Comparison of ENCODE assay signal across 10 cellular contexts in the genomic region with DNA sequence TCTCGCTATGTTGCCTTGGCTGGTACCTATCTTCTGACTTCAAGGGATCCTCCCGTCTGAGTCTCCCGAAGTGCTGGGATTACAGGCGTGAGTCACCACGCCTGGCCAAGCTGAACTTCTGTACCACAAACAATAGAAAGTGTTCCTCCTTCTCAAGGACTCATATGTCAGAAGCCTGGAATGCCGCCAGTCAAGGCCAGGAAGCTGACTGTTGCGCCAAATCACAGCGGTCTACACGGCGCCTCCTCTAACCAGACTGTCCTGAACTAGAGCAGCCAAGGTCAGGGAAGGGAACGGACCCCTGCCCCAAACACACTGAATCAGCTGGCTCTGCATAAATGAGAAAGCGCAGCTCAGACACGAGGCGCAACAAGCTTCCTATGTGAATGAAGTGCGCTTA. TPM values are rescaled to one million over a fixed set of nuclear protein-coding genes. Genes with fewer than 3 reads are reported as not detected.
DNase-seq lines count a peak whose midpoint lies in the region; ATAC-seq and TF ChIP-seq lines count a peak whose summit lies in the region.
"Had no signal": no experiment of that assay in that cellular context is flagged by ENCODE, and none has a peak within 500 bp of the region (broad histone marks: within the 10 kb centered on the region; RNA-seq: fewer than 3 reads in every experiment).

No MANE protein-coding gene starts in this region.

- H2AFZ ChIP-seq in GM23338 = no peak overlapping the region

- no peak for TF ChIP-seq EP300 in gastroesophageal sphincter (IDR thresholded peaks at IDR 0.05)

- DNase-seq in EL (peak; percentile 82), pulmonary artery endothelial cell (ENCODE audit: low read depth, low spot score) (peak; percentile 90), GM23338 (ENCODE audit: low spot score) (no peak)
- DNase-seq in stimulated activated CD4-positive, alpha-beta T cell treated with anti-CD3 and anti-CD28 coated beads, Interleukin-15, amount 100 ng/mL, for 24 hours = no peak
- DNase-seq: activated B cell treated with CpG ODN at 0.5 μM for 24 hours; effector memory CD8-positive, alpha-beta T cell had no signal

- no peak overlapping the region for H3K4me2 ChIP-seq in GM23338

- H3K36me3 ChIP-seq in gastroesophageal sphincter = no peaks in the 10 kb centered on the region
- 0 out of 2 replicates have a peak, but pooled peaks cover 6% of the 10 kb centered on the region for H3K36me3 ChIP-seq in GM23338 (ENCODE audit: insufficient read depth)

- no peaks in the 10 kb centered on the region for H3K9me3 ChIP-seq in gastroesophageal sphincter

- WGBS in gastroesophageal sphincter (ENCODE audit: low coverage in 1 of 2), 2 donors = 83 to 93% methylated on average over 1 to 3 of the region's 15 CpGs

- H3K27ac ChIP-seq in gastroesophageal sphincter (peak overlapping the region in 3 of 4 donors; percentile 3 to 60 (median 33)), GM23338 (ENCODE audit: low read depth) (no peak overlapping the region)

- peaks cover 67% of the 10 kb centered on the region for H3K79me2 ChIP-seq in GM23338 (replicated peaks; ENCODE audit: insufficient read depth)

- no peak overlapping the region for H3K4me3 Mint-ChIP-seq in GM23338
- H3K4me3 Mint-ChIP-seq: activated B cell treated with CpG ODN at 0.5 μM for 24 hours; effector memory CD8-positive, alpha-beta T cell had no signal

- ATAC-seq in SK-N-SH treated with all-trans-retinoic acid at 6 μM for 48 hours = peak; percentile 96
- ATAC-seq in gastroesophageal sphincter = peak; percentile 84
- no peak for ATAC-seq in GM21381 (IDR thresholded peaks at IDR 0.05; ENCODE audit: unreplicated experiment)
- ATAC-seq in HG03342 (IDR thresholded peaks at IDR 0.05; ENCODE audit: unreplicated experiment) = no peak
- ATAC-seq in GM23338 = no peak
- ATAC-seq: effector memory CD8-positive, alpha-beta T cell had no signal

- peaks cover 0 to 53% (median 0%) of the 10 kb centered on the region in 3 donors for H3K4me1 ChIP-seq in gastroesophageal sphincter
- no peaks in the 10 kb centered on the region for H3K4me1 ChIP-seq in GM23338 (ENCODE audit: insufficient read depth)

- no peaks in the 10 kb centered on the region for H3F3A ChIP-seq in GM23338 (replicated peaks; ENCODE audit: low read depth)

- no peaks in the 10 kb centered on the region for H3K9me2 ChIP-seq in GM23338 (ENCODE audit: insufficient read depth)

- TF ChIP-seq POLR2A in gastroesophageal sphincter (IDR thresholded peaks at IDR 0.05) = no peak

- H3K27me3 Mint-ChIP-seq in GM23338 (ENCODE audit: insufficient read depth, low read depth, poor library complexity) = peaks cover 3% of the 10 kb centered on the region
- H3K27me3 Mint-ChIP-seq: activated B cell treated with CpG ODN at 0.5 μM for 24 hours had no signal

- TF ChIP-seq CTCF in gastroesophageal sphincter (IDR thresholded peaks at IDR 0.05) = no peak
- no peak for TF ChIP-seq CTCF in GM23338 (conservative IDR thresholded peaks at IDR 0.05; ENCODE audit: low read depth in 2 of 2)

- H3K4me3 ChIP-seq in gastroesophageal sphincter = no peak overlapping the region
- H3K4me3 ChIP-seq in GM23338 = no peak overlapping the region

- no peaks in the 10 kb centered on the region for H3K27me3 ChIP-seq in gastroesophageal sphincter
- no peaks in the 10 kb centered on the region for H3K27me3 ChIP-seq in GM23338 (ENCODE audit: insufficient read depth)

- H3K9me3 Mint-ChIP-seq in GM23338 = peaks cover 15% of the 10 kb centered on the region
- H3K9me3 Mint-ChIP-seq: activated B cell treated with CpG ODN at 0.5 μM for 24 hours; effector memory CD8-positive, alpha-beta T cell had no signal

- H4K20me1 ChIP-seq in GM23338 (replicated peaks; ENCODE audit: insufficient read depth) = peaks cover 11% of the 10 kb centered on the region; the same call in 1 of the 2 replicates

- peaks cover 15% of the 10 kb centered on the region for H3K36me3 Mint-ChIP-seq in GM23338 (ENCODE audit: low read depth)

- H3K4me1 Mint-ChIP-seq in GM23338 = no peaks in the 10 kb centered on the region

- no peak overlapping the region for H3K27ac Mint-ChIP-seq in GM23338
- H3K27ac Mint-ChIP-seq: activated B cell treated with CpG ODN at 0.5 μM for 24 hours; effector memory CD8-positive, alpha-beta T cell had no signal

TF ChIP-seq in SK-N-SH treated with all-trans-retinoic acid at 6 μM for 48 hours, 23 proteins besides CTCF, POLR2A, EP300 and RAD21:
- TF ChIP-seq RARB (CRISPR knock-in tag; IDR thresholded peaks at IDR 0.05) = no peak
- TF ChIP-seq ZFP30 (CRISPR knock-in tag; IDR thresholded peaks at IDR 0.05) = no peak
- TF ChIP-seq TOX (CRISPR knock-in tag; IDR thresholded peaks at IDR 0.05; ENCODE audit: borderline replicate concordance) = no peak
TF ChIP-seq in SK-N-SH treated with all-trans-retinoic acid at 6 μM for 48 hours: peak in this region for 0.

TF ChIP-seq in GM23338, 12 proteins besides CTCF, POLR2A, EP300 and RAD21:
- no peak for TF ChIP-seq EZH2 (IDR thresholded peaks at IDR 0.05; ENCODE audit: low read depth, unreplicated experiment)
- TF ChIP-seq, protein P1, sequence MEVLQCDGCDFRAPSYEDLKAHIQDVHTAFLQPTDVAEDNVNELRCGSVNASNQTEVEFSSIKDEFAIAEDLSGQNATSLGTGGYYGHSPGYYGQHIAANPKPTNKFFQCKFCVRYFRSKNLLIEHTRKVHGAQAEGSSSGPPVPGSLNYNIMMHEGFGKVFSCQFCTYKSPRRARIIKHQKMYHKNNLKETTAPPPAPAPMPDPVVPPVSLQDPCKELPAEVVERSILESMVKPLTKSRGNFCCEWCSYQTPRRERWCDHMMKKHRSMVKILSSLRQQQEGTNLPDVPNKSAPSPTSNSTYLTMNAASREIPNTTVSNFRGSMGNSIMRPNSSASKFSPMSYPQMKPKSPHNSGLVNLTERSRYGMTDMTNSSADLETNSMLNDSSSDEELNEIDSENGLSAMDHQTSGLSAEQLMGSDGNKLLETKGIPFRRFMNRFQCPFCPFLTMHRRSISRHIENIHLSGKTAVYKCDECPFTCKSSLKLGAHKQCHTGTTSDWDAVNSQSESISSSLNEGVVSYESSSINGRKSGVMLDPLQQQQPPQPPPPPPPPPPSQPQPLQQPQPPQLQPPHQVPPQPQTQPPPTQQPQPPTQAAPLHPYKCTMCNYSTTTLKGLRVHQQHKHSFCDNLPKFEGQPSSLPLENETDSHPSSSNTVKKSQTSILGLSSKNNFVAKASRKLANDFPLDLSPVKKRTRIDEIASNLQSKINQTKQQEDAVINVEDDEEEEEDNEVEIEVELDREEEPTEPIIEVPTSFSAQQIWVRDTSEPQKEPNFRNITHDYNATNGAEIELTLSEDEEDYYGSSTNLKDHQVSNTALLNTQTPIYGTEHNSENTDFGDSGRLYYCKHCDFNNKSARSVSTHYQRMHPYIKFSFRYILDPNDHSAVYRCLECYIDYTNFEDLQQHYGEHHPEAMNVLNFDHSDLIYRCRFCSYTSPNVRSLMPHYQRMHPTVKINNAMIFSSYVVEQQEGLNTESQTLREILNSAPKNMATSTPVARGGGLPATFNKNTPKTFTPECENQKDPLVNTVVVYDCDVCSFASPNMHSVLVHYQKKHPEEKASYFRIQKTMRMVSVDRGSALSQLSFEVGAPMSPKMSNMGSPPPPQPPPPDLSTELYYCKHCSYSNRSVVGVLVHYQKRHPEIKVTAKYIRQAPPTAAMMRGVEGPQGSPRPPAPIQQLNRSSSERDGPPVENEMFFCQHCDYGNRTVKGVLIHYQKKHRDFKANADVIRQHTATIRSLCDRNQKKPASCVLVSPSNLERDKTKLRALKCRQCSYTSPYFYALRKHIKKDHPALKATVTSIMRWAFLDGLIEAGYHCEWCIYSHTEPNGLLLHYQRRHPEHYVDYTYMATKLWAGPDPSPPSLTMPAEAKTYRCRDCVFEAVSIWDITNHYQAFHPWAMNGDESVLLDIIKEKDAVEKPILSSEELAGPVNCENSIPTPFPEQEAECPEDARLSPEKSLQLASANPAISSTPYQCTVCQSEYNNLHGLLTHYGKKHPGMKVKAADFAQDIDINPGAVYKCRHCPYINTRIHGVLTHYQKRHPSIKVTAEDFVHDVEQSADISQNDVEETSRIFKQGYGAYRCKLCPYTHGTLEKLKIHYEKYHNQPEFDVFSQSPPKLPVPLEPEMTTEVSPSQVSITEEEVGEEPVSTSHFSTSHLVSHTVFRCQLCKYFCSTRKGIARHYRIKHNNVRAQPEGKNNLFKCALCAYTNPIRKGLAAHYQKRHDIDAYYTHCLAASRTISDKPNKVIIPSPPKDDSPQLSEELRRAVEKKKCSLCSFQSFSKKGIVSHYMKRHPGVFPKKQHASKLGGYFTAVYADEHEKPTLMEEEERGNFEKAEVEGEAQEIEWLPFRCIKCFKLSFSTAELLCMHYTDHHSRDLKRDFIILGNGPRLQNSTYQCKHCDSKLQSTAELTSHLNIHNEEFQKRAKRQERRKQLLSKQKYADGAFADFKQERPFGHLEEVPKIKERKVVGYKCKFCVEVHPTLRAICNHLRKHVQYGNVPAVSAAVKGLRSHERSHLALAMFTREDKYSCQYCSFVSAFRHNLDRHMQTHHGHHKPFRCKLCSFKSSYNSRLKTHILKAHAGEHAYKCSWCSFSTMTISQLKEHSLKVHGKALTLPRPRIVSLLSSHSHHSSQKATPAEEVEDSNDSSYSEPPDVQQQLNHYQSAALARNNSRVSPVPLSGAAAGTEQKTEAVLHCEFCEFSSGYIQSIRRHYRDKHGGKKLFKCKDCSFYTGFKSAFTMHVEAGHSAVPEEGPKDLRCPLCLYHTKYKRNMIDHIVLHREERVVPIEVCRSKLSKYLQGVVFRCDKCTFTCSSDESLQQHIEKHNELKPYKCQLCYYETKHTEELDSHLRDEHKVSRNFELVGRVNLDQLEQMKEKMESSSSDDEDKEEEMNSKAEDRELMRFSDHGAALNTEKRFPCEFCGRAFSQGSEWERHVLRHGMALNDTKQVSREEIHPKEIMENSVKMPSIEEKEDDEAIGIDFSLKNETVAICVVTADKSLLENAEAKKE (CRISPR knock-in tag; IDR thresholded peaks at IDR 0.05) = no peak
- TF ChIP-seq, protein P2, sequence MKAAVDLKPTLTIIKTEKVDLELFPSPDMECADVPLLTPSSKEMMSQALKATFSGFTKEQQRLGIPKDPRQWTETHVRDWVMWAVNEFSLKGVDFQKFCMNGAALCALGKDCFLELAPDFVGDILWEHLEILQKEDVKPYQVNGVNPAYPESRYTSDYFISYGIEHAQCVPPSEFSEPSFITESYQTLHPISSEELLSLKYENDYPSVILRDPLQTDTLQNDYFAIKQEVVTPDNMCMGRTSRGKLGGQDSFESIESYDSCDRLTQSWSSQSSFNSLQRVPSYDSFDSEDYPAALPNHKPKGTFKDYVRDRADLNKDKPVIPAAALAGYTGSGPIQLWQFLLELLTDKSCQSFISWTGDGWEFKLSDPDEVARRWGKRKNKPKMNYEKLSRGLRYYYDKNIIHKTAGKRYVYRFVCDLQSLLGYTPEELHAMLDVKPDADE (IDR thresholded peaks at IDR 0.05) = no peak

RNA-seq across cellular contexts. Expression of a gene that starts 14.6 kb away (rescaled TPM):
- total RNA-seq in gastroesophageal sphincter (10 to 100 TPM in 3 of 4 donors, 1 to 10 TPM in 1; 8.7 to 32.8 (median 18.4) TPM), pulmonary artery endothelial cell (1.7 and 1.8 TPM in 2 replicates)
- 26.6 and 32.1 TPM in 2 replicates for total RNA-seq in GM23338 (2014; rRNA removed; shearing (Covaris generic))
- 11.8 and 12.3 TPM in 2 replicates for polyA plus RNA-seq in GM23338 (2016; fragmentation: Nextera tagmentation; extraction: Ambion mirVana)

Comparison
In these comparisons a context has a peak if more than half of its experiments do, and no peak if none do; other contexts are left out.
1. DNase-seq: peak in EL (single experiment) and pulmonary artery endothelial cell (single experiment); none in GM23338 (single experiment) and stimulated activated CD4-positive, alpha-beta T cell treated with anti-CD3 and anti-CD28 coated beads, Interleukin-15, amount 100 ng/mL, for 24 hours (single experiment).
2. ATAC-seq: peak in SK-N-SH treated with all-trans-retinoic acid at 6 μM for 48 hours (single experiment) and gastroesophageal sphincter (single experiment); none in GM21381 (single experiment), HG03342 (single experiment) and GM23338 (single experiment).